ENCODE assay signal across 21 cellular contexts in the genomic region with DNA sequence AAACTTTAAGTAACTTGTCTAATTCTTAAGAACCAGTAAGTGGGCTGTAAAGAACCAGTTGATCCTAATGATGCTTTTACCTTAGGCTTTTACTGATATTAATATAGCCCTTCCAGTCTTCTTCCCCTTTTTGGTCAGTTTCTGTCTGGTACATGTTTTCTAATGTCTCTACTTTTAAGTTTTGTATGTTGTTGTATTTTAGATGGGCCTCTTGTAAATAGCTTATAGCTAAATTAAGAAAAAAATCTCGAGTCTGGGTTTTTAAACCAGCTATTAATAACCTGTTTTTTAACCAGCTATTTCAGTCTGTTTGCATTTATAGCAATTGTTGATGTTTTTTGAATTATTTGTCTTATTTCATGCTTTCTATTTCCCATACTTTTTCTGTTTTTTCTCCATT.
A peak's percentile ranks its signal among the peaks of the same experiment; 100 is the strongest.
DNase-seq lines count a peak whose midpoint lies in the region; ATAC-seq, FAIRE-seq and TF ChIP-seq lines count a peak whose summit lies in the region.
"Had no signal": no experiment of that assay in that cellular context is flagged by ENCODE, and none has a peak within 500 bp of the region (broad histone marks: within the 10 kb centered on the region; RNA-seq: fewer than 3 reads in every experiment).

No MANE protein-coding gene starts in this region.

- peaks cover 78% of the 10 kb centered on the region for H3K4me1 Mint-ChIP-seq in activated CD4-positive, alpha-beta T cell treated with anti-CD3 and anti-CD28 coated beads, Interleukin-2, amount 10 ng/mL, durations not matched to agents 7 days and 5 days
- peaks cover 40% of the 10 kb centered on the region for H3K4me1 Mint-ChIP-seq in activated CD4-positive, alpha-beta T cell treated with anti-CD3 and anti-CD28 coated beads, Interleukin-2, amount 10 ng/mL, durations not matched to agents 24 days and 14 days
- H3K4me1 Mint-ChIP-seq in activated CD8-positive, alpha-beta T cell treated with anti-CD3 and anti-CD28 coated beads for 36 hours (ENCODE audit: low read depth) = peaks cover 72% of the 10 kb centered on the region
- peaks cover 79 to 84% of the 10 kb centered on the region in 2 donors for H3K4me1 Mint-ChIP-seq in natural killer cell

- in situ Hi-C loops in GM13977 (cut with MboI; ENCODE audit: low pct_unique_long_range_greater_than_20kb, low sequenced_read_pairs, unreplicated experiment) = no loop called here

- FAIRE-seq in small intestine (lab: Jason Lieb, UNC) = no peak
- FAIRE-seq: A549, bronchial epithelial cell, frontal cortex had no signal

- H3K27me3 Mint-ChIP-seq in activated CD4-positive, alpha-beta T cell treated with anti-CD3 and anti-CD28 coated beads, Interleukin-2, amount 10 ng/mL, durations not matched to agents 7 days and 5 days = no peaks in the 10 kb centered on the region
- H3K27me3 Mint-ChIP-seq in activated CD4-positive, alpha-beta T cell treated with anti-CD3 and anti-CD28 coated beads, Interleukin-2, amount 10 ng/mL, durations not matched to agents 24 days and 14 days = no peaks in the 10 kb centered on the region
- H3K27me3 Mint-ChIP-seq in activated CD8-positive, alpha-beta T cell treated with anti-CD3 and anti-CD28 coated beads for 36 hours = no peaks in the 10 kb centered on the region
- no peaks in the 10 kb centered on the region for H3K27me3 Mint-ChIP-seq in natural killer cell (ENCODE audit: low read depth in 2 of 2)

- ATAC-seq in activated CD8-positive, alpha-beta T cell treated with anti-CD3 and anti-CD28 coated beads for 36 hours = no peak
- no peak for ATAC-seq in natural killer cell
- ATAC-seq: A549, left cardiac atrium had no signal

- peak overlapping the region; percentile 28 for H3K27ac Mint-ChIP-seq in activated CD4-positive, alpha-beta T cell treated with anti-CD3 and anti-CD28 coated beads, Interleukin-2, amount 10 ng/mL, durations not matched to agents 7 days and 5 days
- H3K27ac Mint-ChIP-seq in activated CD4-positive, alpha-beta T cell treated with anti-CD3 and anti-CD28 coated beads, Interleukin-2, amount 10 ng/mL, durations not matched to agents 24 days and 14 days = no peak overlapping the region
- peak overlapping the region; percentile 68 for H3K27ac Mint-ChIP-seq in activated CD8-positive, alpha-beta T cell treated with anti-CD3 and anti-CD28 coated beads for 36 hours
- H3K27ac Mint-ChIP-seq in natural killer cell = peak overlapping the region; percentile 84 to 97
- H3K27ac Mint-ChIP-seq: IgD-negative memory B cell had no signal

- intact Hi-C loops in activated CD4-positive, alpha-beta T cell treated with anti-CD3 and anti-CD28 coated beads, Interleukin-2, amount 10 ng/mL, durations not matched to agents 24 days and 14 days (cut with micrococcal nuclease) = no loop called here
- intact Hi-C loops in activated CD8-positive, alpha-beta T cell treated with anti-CD3 and anti-CD28 coated beads for 36 hours (cut with micrococcal nuclease) = no loop called here
- intact Hi-C loops in natural killer cell (cut with micrococcal nuclease) = no loop called here
- intact Hi-C loops in spleen (cut with DNase I; ENCODE audit: low total_unique reads) = no loop called here

- 39 to 69% (median 63%) methylated on average over 1 of the region's 1 CpG for WGBS in small intestine, 3 donors
- WGBS in spleen, 5 donors = 44 to 58% (median 49%) methylated on average over 1 of the region's 1 CpG

- peaks cover 49% of the 10 kb centered on the region for H3K36me3 Mint-ChIP-seq in activated CD4-positive, alpha-beta T cell treated with anti-CD3 and anti-CD28 coated beads, Interleukin-2, amount 10 ng/mL, durations not matched to agents 7 days and 5 days (ENCODE audit: low read depth)
- peaks cover 25% of the 10 kb centered on the region for H3K36me3 Mint-ChIP-seq in activated CD4-positive, alpha-beta T cell treated with anti-CD3 and anti-CD28 coated beads, Interleukin-2, amount 10 ng/mL, durations not matched to agents 24 days and 14 days (ENCODE audit: low read depth)
- H3K36me3 Mint-ChIP-seq in activated CD8-positive, alpha-beta T cell treated with anti-CD3 and anti-CD28 coated beads for 36 hours (ENCODE audit: low read depth) = peaks cover 36% of the 10 kb centered on the region
- H3K36me3 Mint-ChIP-seq in natural killer cell = peaks cover 11% of the 10 kb centered on the region
- H3K36me3 Mint-ChIP-seq: IgD-negative memory B cell had no signal

- no peak for TF ChIP-seq POLR2A in spleen (IDR thresholded peaks at IDR 0.05)

- no peak for DNase-seq in activated CD4-positive, alpha-beta T cell treated with anti-CD3 and anti-CD28 coated beads, Interleukin-2, amount 10 ng/mL, durations not matched to agents 7 days and 5 days
- no peak for DNase-seq in activated CD4-positive, alpha-beta T cell treated with anti-CD3 and anti-CD28 coated beads, Interleukin-2, amount 10 ng/mL, durations not matched to agents 24 days and 14 days
- peak; percentile 32 for DNase-seq in GM13977 (ENCODE audit: low spot score)
- no peak for DNase-seq in activated CD8-positive, alpha-beta T cell treated with anti-CD3 and anti-CD28 coated beads for 36 hours
- DNase-seq in natural killer cell = no peak
- no peak for DNase-seq in small intestine
- DNase-seq in spleen = no peak
- no peak for DNase-seq in NCI-H1930 (lab: John Stamatoyannopoulos, UW)
- DNase-seq: DMS79, H7, left cardiac atrium, NCI-H1048, NCI-H2081, NCI-H510A, Right ventricle myocardium superior, thyroid gland had no signal

- H3K27ac ChIP-seq in small intestine (ENCODE audit: low read depth in 1 of 2, low read length in 1 of 2) = no peak overlapping the region
- H3K27ac ChIP-seq in spleen = peak overlapping the region in 3 of 8 donors; percentile 9 to 31 (median 14)
- H3K27ac ChIP-seq: A549, C4-2B, thyroid gland had no signal

- POLR2A ChIA-PET in activated CD4-positive, alpha-beta T cell treated with anti-CD3 and anti-CD28 coated beads, Interleukin-2, amount 10 ng/mL, durations not matched to agents 7 days and 5 days (lab: Charles Lee) = no interaction called here
- POLR2A ChIA-PET in activated CD8-positive, alpha-beta T cell treated with anti-CD3 and anti-CD28 coated beads for 36 hours (lab: Charles Lee) = interaction anchor here (0.9 to 1.9 kb wide), 3 partner anchors 15 to 77 kb away, joined by 3 to 7 read pairs (median 4); no protein-coding TSS in a partner anchor

- CTCF ChIA-PET in activated CD4-positive, alpha-beta T cell treated with anti-CD3 and anti-CD28 coated beads, Interleukin-2, amount 10 ng/mL, durations not matched to agents 7 days and 5 days (lab: Charles Lee) = interaction anchor here (1.2 to 3.2 kb wide), 2 partner anchors 19 to 69 kb away, joined by 3 to 11 read pairs; no protein-coding TSS in a partner anchor
- CTCF ChIA-PET in activated CD8-positive, alpha-beta T cell treated with anti-CD3 and anti-CD28 coated beads for 36 hours (lab: Charles Lee) = interaction anchor here (0.7 to 3.8 kb wide), 7 partner anchors 9 to 78 kb away, joined by 3 to 12 read pairs (median 7); a partner anchor contains a TSS

- H3K4me1 ChIP-seq in small intestine (ENCODE audit: control insufficient read depth in 2 of 2, insufficient read depth in 1 of 2, low read depth in 1 of 2, low read length in 1 of 2) (peaks cover 0 to 3% of the 10 kb centered on the region in 2 donors), spleen (peaks cover 0 to 53% (median 8%) of the 10 kb centered on the region in 6 donors)
- H3K4me1 ChIP-seq: A549, thyroid gland had no signal

- TF ChIP-seq CTCF in GM13977 (IDR thresholded peaks at IDR 0.05; ENCODE audit: extremely low read depth, insufficient read depth, missing control alignments) = no peak
- no peak for TF ChIP-seq CTCF in activated CD8-positive, alpha-beta T cell treated with anti-CD3 and anti-CD28 coated beads for 36 hours (IDR thresholded peaks at IDR 0.05)
- no peak for TF ChIP-seq CTCF in natural killer cell (IDR thresholded peaks at IDR 0.05)
- no peak for TF ChIP-seq CTCF in spleen (IDR thresholded peaks at IDR 0.05 in 8 of 11, conservative IDR thresholded peaks at IDR 0.05 in 3 of 11)

- no peaks in the 10 kb centered on the region for H3K9me3 ChIP-seq in small intestine (ENCODE audit: control insufficient read depth, low read depth)
- H3K9me3 ChIP-seq in spleen = peaks cover 0 to 18% (median 14%) of the 10 kb centered on the region in 8 donors
- H3K9me3 ChIP-seq: thyroid gland had no signal

- H3K4me3 ChIP-seq in small intestine (ENCODE audit: low read depth in 1 of 2, low read length in 2 of 2) = no peak overlapping the region
- no peak overlapping the region for H3K4me3 ChIP-seq in spleen
- H3K4me3 ChIP-seq: A549, thyroid gland had no signal

- H3K36me3 ChIP-seq in small intestine (ENCODE audit: control insufficient read depth in 2 of 2, insufficient read depth in 2 of 2, low read length in 2 of 2) (no peaks in the 10 kb centered on the region), spleen (no peaks in the 10 kb centered on the region)
- H3K36me3 ChIP-seq: thyroid gland had no signal

- no peaks in the 10 kb centered on the region for H3K27me3 ChIP-seq in small intestine (ENCODE audit: control insufficient read depth in 2 of 2, insufficient read depth in 2 of 2, low read length in 2 of 2)
- H3K27me3 ChIP-seq in spleen (replicated peaks in 1 of 7) = no peaks in the 10 kb centered on the region
- H3K27me3 ChIP-seq: thyroid gland had no signal

- no peak overlapping the region for H3K4me3 Mint-ChIP-seq in activated CD4-positive, alpha-beta T cell treated with anti-CD3 and anti-CD28 coated beads, Interleukin-2, amount 10 ng/mL, durations not matched to agents 7 days and 5 days
- no peak overlapping the region for H3K4me3 Mint-ChIP-seq in activated CD4-positive, alpha-beta T cell treated with anti-CD3 and anti-CD28 coated beads, Interleukin-2, amount 10 ng/mL, durations not matched to agents 24 days and 14 days
- no peak overlapping the region for H3K4me3 Mint-ChIP-seq in activated CD8-positive, alpha-beta T cell treated with anti-CD3 and anti-CD28 coated beads for 36 hours
- peak overlapping the region; percentile 5 for H3K4me3 Mint-ChIP-seq in natural killer cell

- peaks cover 19% of the 10 kb centered on the region for H3K9me3 Mint-ChIP-seq in activated CD4-positive, alpha-beta T cell treated with anti-CD3 and anti-CD28 coated beads, Interleukin-2, amount 10 ng/mL, durations not matched to agents 7 days and 5 days
- H3K9me3 Mint-ChIP-seq in activated CD4-positive, alpha-beta T cell treated with anti-CD3 and anti-CD28 coated beads, Interleukin-2, amount 10 ng/mL, durations not matched to agents 24 days and 14 days = peaks cover 9% of the 10 kb centered on the region
- peaks cover 22% of the 10 kb centered on the region for H3K9me3 Mint-ChIP-seq in activated CD8-positive, alpha-beta T cell treated with anti-CD3 and anti-CD28 coated beads for 36 hours
- peaks cover 4 to 7% of the 10 kb centered on the region in 2 donors for H3K9me3 Mint-ChIP-seq in natural killer cell
